Comparison of ENCODE assay signal across 25 cellular contexts in the genomic region with DNA sequence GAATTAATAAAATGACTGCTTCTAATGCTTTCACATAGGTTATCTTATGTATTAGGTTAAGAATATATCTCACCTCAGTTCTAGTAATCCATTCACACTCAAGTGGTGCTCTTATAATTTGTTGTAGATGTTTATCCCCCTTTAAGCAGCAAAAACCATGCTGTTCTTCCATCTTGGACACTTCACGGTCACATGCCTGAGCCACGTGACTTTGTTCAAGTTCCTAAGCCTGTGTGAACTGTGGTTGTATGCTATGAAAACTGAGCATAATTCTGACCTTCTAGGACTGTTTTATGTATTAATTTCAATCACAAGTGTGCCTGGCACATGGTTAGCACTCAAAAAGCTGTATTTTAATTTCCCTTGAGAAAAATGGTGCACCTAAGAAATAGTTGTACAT.
"Had no signal": no experiment of that assay in that cellular context is flagged by ENCODE, and none has a peak within 500 bp of the region (broad histone marks: within the 10 kb centered on the region; RNA-seq: fewer than 3 reads in every experiment).

No MANE protein-coding gene starts in this region.

- H3K4me3 Mint-ChIP-seq: activated B cell treated with CpG ODN at 0.5 μM for 24 hours; activated CD4-positive, alpha-beta T cell treated with anti-CD3 and anti-CD28 coated beads, Interleukin-2, amount 10 ng/mL, durations not matched to agents 24 days and 14 days; activated CD8-positive, alpha-beta memory T cell treated with anti-CD3 and anti-CD28 coated beads, Interleukin-2, amount 10 ng/mL, durations not matched to agents 7 days and 5 days; activated T-cell treated with anti-CD3 and anti-CD28 coated beads, Interleukin-2, amount 50 U/mL, for 4 hours; central memory CD8-positive, alpha-beta T cell had no signal

- H3K27me3 Mint-ChIP-seq: activated B cell treated with CpG ODN at 0.5 μM for 24 hours, brain had no signal

- H3K27me3 ChIP-seq: SJSA1 had no signal

- H3K27ac ChIP-seq: SJSA1 had no signal

- H3K9me3 ChIP-seq: SJSA1 had no signal

- H3K9me3 Mint-ChIP-seq: activated B cell treated with CpG ODN at 0.5 μM for 24 hours; activated CD4-positive, alpha-beta T cell treated with anti-CD3 and anti-CD28 coated beads, Interleukin-2, amount 10 ng/mL, durations not matched to agents 24 days and 14 days; activated naive CD4-positive, alpha-beta T cell treated with anti-CD3 and anti-CD28 coated beads, Interleukin-2, amount 50 U/mL, for 72 hours; activated T-cell treated with anti-CD3 and anti-CD28 coated beads, Interleukin-2, amount 50 U/mL, for 4 hours; central memory CD8-positive, alpha-beta T cell had no signal

- DNase-seq: activated B cell treated with CpG ODN at 0.5 μM for 24 hours; activated CD4-positive, alpha-beta T cell treated with anti-CD3 and anti-CD28 coated beads for 1 hour; activated CD4-positive, alpha-beta T cell treated with anti-CD3 and anti-CD28 coated beads, Interleukin-2, amount 10 ng/mL, durations not matched to agents 24 days and 14 days; activated CD4-positive, alpha-beta T cell treated with anti-CD3 and anti-CD28 coated beads, Interleukin-2, amount 50 U/mL, for 48 hours; activated CD8-positive, alpha-beta memory T cell treated with anti-CD3 and anti-CD28 coated beads, Interleukin-2, amount 10 ng/mL, durations not matched to agents 7 days and 5 days; activated effector memory CD4-positive, alpha-beta T cell treated with anti-CD3 and anti-CD28 coated beads, Interleukin-2, amount 50 U/mL, for 16 hours; activated naive CD4-positive, alpha-beta T cell treated with Interleukin-2 at 50 U/mL for 16 hours; activated T-cell treated with anti-CD3 and anti-CD28 coated beads, Interleukin-2, amount 50 U/mL, for 4 hours; amygdala; NCI-H1092; NCI-H1417; NCI-H1930; NCI-H2107; NCI-H510A treated with DMSO at 0.1 percent for 48 hours; NCI-H69; NK-92 treated with Interleukin-12 subunit alpha and Interleukin-12 subunit beta, amount 100 ng/mL, for 24 hours; PC-3; SHP77; SW 1271; T-helper 9 cell had no signal

- H3K4me1 Mint-ChIP-seq: activated CD4-positive, alpha-beta T cell treated with anti-CD3 and anti-CD28 coated beads, Interleukin-2, amount 10 ng/mL, durations not matched to agents 24 days and 14 days; activated CD8-positive, alpha-beta memory T cell treated with anti-CD3 and anti-CD28 coated beads, Interleukin-2, amount 10 ng/mL, durations not matched to agents 7 days and 5 days; central memory CD8-positive, alpha-beta T cell had no signal

- H3K27ac Mint-ChIP-seq: activated B cell treated with CpG ODN at 0.5 μM for 24 hours; activated CD4-positive, alpha-beta T cell treated with anti-CD3 and anti-CD28 coated beads, Interleukin-2, amount 10 ng/mL, durations not matched to agents 24 days and 14 days; activated CD8-positive, alpha-beta memory T cell treated with anti-CD3 and anti-CD28 coated beads, Interleukin-2, amount 10 ng/mL, durations not matched to agents 7 days and 5 days; activated naive CD4-positive, alpha-beta T cell treated with anti-CD3 and anti-CD28 coated beads, Interleukin-2, amount 50 U/mL, for 72 hours had no signal

- H3K4me3 ChIP-seq: SJSA1 had no signal

- ATAC-seq: activated CD8-positive, alpha-beta memory T cell treated with anti-CD3 and anti-CD28 coated beads, Interleukin-2, amount 10 ng/mL, durations not matched to agents 7 days and 5 days; activated naive CD4-positive, alpha-beta T cell treated with anti-CD3 and anti-CD28 coated beads, Interleukin-2, amount 50 U/mL, for 72 hours; activated T-cell treated with anti-CD3 and anti-CD28 coated beads, Interleukin-2, amount 50 U/mL, for 4 hours; PC-3; SK-N-SH treated with all-trans-retinoic acid at 6 μM for 48 hours had no signal

- H3K36me3 Mint-ChIP-seq: activated CD8-positive, alpha-beta memory T cell treated with anti-CD3 and anti-CD28 coated beads, Interleukin-2, amount 10 ng/mL, durations not matched to agents 7 days and 5 days; activated naive CD4-positive, alpha-beta T cell treated with anti-CD3 and anti-CD28 coated beads, Interleukin-2, amount 50 U/mL, for 72 hours; brain had no signal

- H3K36me3 ChIP-seq: SJSA1 had no signal
